In the genomic region with DNA sequence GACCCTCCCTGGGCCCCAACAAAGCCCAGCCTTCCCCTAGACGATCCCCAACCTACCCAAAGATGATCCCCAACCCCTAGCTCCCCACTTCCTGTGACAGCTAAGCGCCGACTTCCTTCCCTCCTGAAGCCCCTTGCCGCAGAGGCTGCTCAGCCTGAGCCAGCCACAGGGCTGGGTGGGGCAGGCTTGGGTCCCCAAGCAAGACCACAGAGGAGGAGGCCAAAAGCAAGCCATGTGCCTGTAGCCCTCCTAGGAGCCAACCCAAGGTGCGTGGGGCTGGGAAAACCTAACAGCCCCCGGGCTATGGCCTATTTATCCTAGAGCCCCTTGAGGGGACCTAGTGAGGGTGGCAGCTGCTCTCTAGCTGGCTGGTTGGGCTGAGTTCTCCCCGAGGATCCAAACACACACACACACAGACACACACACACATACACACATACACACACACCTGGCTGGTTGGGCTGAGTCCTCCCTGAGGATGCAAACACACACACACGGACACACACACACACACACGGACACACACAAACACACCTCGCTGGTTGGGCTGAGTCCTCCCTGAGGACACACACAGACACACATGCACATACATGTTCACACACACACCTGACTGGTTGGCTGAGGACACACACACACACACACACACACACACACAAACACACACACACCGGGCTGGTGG, we compare ENCODE assay signal across 12 cellular contexts. TPM values are rescaled to one million over a fixed set of nuclear protein-coding genes. Genes with fewer than 3 reads are reported as not detected.
A peak's percentile ranks its signal among the peaks of the same experiment; 100 is the strongest.
DNase-seq lines count a peak whose midpoint lies in the region; ATAC-seq and TF ChIP-seq lines count a peak whose summit lies in the region.
"Had no signal": no experiment of that assay in that cellular context is flagged by ENCODE, and none has a peak within 500 bp of the region (broad histone marks: within the 10 kb centered on the region; RNA-seq: fewer than 3 reads in every experiment).

No MANE protein-coding gene starts in this region.

- H3K4me1 ChIP-seq in CD8-positive, alpha-beta memory T cell (ENCODE audit: insufficient read depth, low read length): peaks cover 47% of the 10 kb centered on the region
- peaks cover 44% of the 10 kb centered on the region for H3K4me1 ChIP-seq in OCI-LY1 (ENCODE audit: insufficient read depth, low read length, severe bottlenecking)
- peaks cover 39 to 41% of the 10 kb centered on the region in 2 donors for H3K4me1 ChIP-seq in naive thymus-derived CD4-positive, alpha-beta T cell (ENCODE audit: control insufficient read depth in 2 of 2, insufficient read depth in 2 of 2, low read length in 2 of 2)
- peaks cover 14% of the 10 kb centered on the region for H3K4me1 ChIP-seq in hepatocyte (ENCODE audit: insufficient read depth)

- H3K36me3 ChIP-seq in CD8-positive, alpha-beta memory T cell (ENCODE audit: insufficient read depth, low read length): peaks cover 40% of the 10 kb centered on the region
- H3K36me3 ChIP-seq in OCI-LY1 (ENCODE audit: insufficient read depth, low read length) (peaks cover 33% of the 10 kb centered on the region), hepatocyte (replicated peaks; ENCODE audit: insufficient read depth, low read depth) (no peaks in the 10 kb centered on the region)
- peaks cover 8 to 50% (median 24%) of the 10 kb centered on the region in 3 experiments for H3K36me3 ChIP-seq in naive thymus-derived CD4-positive, alpha-beta T cell (ENCODE audit: control insufficient read depth in 2 of 3, insufficient read depth in 3 of 3, low read length in 3 of 3)

- no peaks in the 10 kb centered on the region for H3K27me3 ChIP-seq in CD8-positive, alpha-beta memory T cell (ENCODE audit: insufficient read depth, low read length, poor library complexity, severe bottlenecking)
- H3K27me3 ChIP-seq in OCI-LY1 (ENCODE audit: insufficient read depth, low read length) (no peaks in the 10 kb centered on the region), hepatocyte (no peaks in the 10 kb centered on the region)
- H3K27me3 ChIP-seq in naive thymus-derived CD4-positive, alpha-beta T cell (ENCODE audit: control insufficient read depth in 2 of 2, insufficient read depth in 2 of 2, low read length in 2 of 2): no peaks in the 10 kb centered on the region

- H3K9me3 Mint-ChIP-seq in CD8-positive, alpha-beta memory T cell: no peaks in the 10 kb centered on the region
- H3K9me3 Mint-ChIP-seq in activated T-helper 1 cell treated with anti-CD3 and anti-CD28 coated beads, Interleukin-12 subunit alpha, Interleukin-12 subunit beta, Interleukin-2, Interleukin-4 antibody, amounts not matched to agents 30 ng/mL and 10 ng/mL and 1 ng/mL, durations not matched to agents 14 hours and 24 hours and 36 hours: no peaks in the 10 kb centered on the region
- no peaks in the 10 kb centered on the region for H3K9me3 Mint-ChIP-seq in naive thymus-derived CD4-positive, alpha-beta T cell
- H3K9me3 Mint-ChIP-seq: neural crest cell had no signal

- no peak for ATAC-seq in naive thymus-derived CD4-positive, alpha-beta T cell
- ATAC-seq in left ventricle myocardium superior: no peak

- no peaks in the 10 kb centered on the region for H3F3A ChIP-seq in OCI-LY1 (ENCODE audit: insufficient read depth, low read length)

- H2AFZ ChIP-seq in OCI-LY1 (ENCODE audit: low read length): no peak overlapping the region
- H2AFZ ChIP-seq in hepatocyte: no peak overlapping the region

- peaks cover 4 to 67% (median 8%) of the 10 kb centered on the region in 3 donors for H3K36me3 Mint-ChIP-seq in CD8-positive, alpha-beta memory T cell
- H3K36me3 Mint-ChIP-seq in activated T-helper 1 cell treated with anti-CD3 and anti-CD28 coated beads, Interleukin-12 subunit alpha, Interleukin-12 subunit beta, Interleukin-2, Interleukin-4 antibody, amounts not matched to agents 30 ng/mL and 10 ng/mL and 1 ng/mL, durations not matched to agents 14 hours and 24 hours and 36 hours (ENCODE audit: low read depth): peaks cover 43% of the 10 kb centered on the region
- peaks cover 0 to 42% (median 13%) of the 10 kb centered on the region in 5 donors for H3K36me3 Mint-ChIP-seq in naive thymus-derived CD4-positive, alpha-beta T cell

- POLR2A ChIA-PET in CD8-positive, alpha-beta memory T cell (lab: Charles Lee): interaction anchor here (0.6 to 1.5 kb wide), 4 partner anchors 16 to 120 kb away, joined by 3 to 6 read pairs (median 4); a partner anchor contains a TSS
- POLR2A ChIA-PET in naive thymus-derived CD4-positive, alpha-beta T cell (lab: Charles Lee): interaction anchor here (0.7 to 3.1 kb wide), 9 partner anchors 10 to 228 kb away, joined by 3 to 26 read pairs (median 5); a partner anchor contains a TSS

- no peak overlapping the region; the same call in 1 of the 2 replicates for H3K9ac ChIP-seq in OCI-LY1 (ENCODE audit: low read length)

- peak overlapping the region; percentile 78 to 96 (median 84) for H3K4me3 Mint-ChIP-seq in CD8-positive, alpha-beta memory T cell
- H3K4me3 Mint-ChIP-seq in activated T-helper 1 cell treated with anti-CD3 and anti-CD28 coated beads, Interleukin-12 subunit alpha, Interleukin-12 subunit beta, Interleukin-2, Interleukin-4 antibody, amounts not matched to agents 30 ng/mL and 10 ng/mL and 1 ng/mL, durations not matched to agents 14 hours and 24 hours and 36 hours: peak overlapping the region; percentile 81
- H3K4me3 Mint-ChIP-seq in naive thymus-derived CD4-positive, alpha-beta T cell: peak overlapping the region; percentile 74 to 97 (median 84)
- H3K4me3 Mint-ChIP-seq: neural crest cell had no signal

- H3K4me2 ChIP-seq in OCI-LY1 (ENCODE audit: low read length): peak overlapping the region; percentile 27; the same call in 1 of the 2 replicates
- no peak overlapping the region for H3K4me2 ChIP-seq in hepatocyte

- DNase-seq in CD8-positive, alpha-beta memory T cell: peak; percentile 39 to 78 (median 69)
- peak; percentile 58 for DNase-seq in activated T-helper 1 cell treated with anti-CD3 and anti-CD28 coated beads, Interleukin-12 subunit alpha, Interleukin-12 subunit beta, Interleukin-2, Interleukin-4 antibody, amounts not matched to agents 30 ng/mL and 10 ng/mL and 1 ng/mL, durations not matched to agents 14 hours and 24 hours and 36 hours (ENCODE audit: low spot score)
- DNase-seq in naive thymus-derived CD4-positive, alpha-beta T cell: peak in 8 of 9 donors; percentile 39 to 49 (median 46)
- DNase-seq in hepatocyte (ENCODE audit: low spot score): no peak
- no peak for DNase-seq in NCI-H510A (lab: John Stamatoyannopoulos, UW)
- DNase-seq in left ventricle myocardium superior: no peak
- DNase-seq in NCI-H748 (lab: John Stamatoyannopoulos, UW; ENCODE audit: unreplicated experiment): no peak
- DNase-seq: NCI-H1048 had no signal

- H3K9me2 ChIP-seq in OCI-LY1 (ENCODE audit: low read depth, low read length) (no peaks in the 10 kb centered on the region), hepatocyte (replicated peaks; ENCODE audit: insufficient read depth) (no peaks in the 10 kb centered on the region)

- no peaks in the 10 kb centered on the region for H3K9me3 ChIP-seq in CD8-positive, alpha-beta memory T cell (ENCODE audit: low read length)
- no peaks in the 10 kb centered on the region for H3K9me3 ChIP-seq in OCI-LY1 (ENCODE audit: low read length)
- H3K9me3 ChIP-seq in naive thymus-derived CD4-positive, alpha-beta T cell (ENCODE audit: control insufficient read depth in 2 of 3, low read length in 3 of 3): no peaks in the 10 kb centered on the region
- H3K9me3 ChIP-seq in hepatocyte (ENCODE audit: low read depth): no peaks in the 10 kb centered on the region

- WGBS in hepatocyte (ENCODE audit: low lambda C conversion rate, missing lambda C conversion rate): 92% methylated on average over 9 of the region's 11 CpGs

- H3K4me3 ChIP-seq in CD8-positive, alpha-beta memory T cell (ENCODE audit: low read length): peak overlapping the region; percentile 48
- H3K4me3 ChIP-seq in OCI-LY1 (ENCODE audit: low read depth, low read length, poor library complexity, severe bottlenecking): no peak overlapping the region
- H3K4me3 ChIP-seq in naive thymus-derived CD4-positive, alpha-beta T cell (ENCODE audit: low read length): peak overlapping the region; percentile 48
- no peak overlapping the region for H3K4me3 ChIP-seq in hepatocyte

- CTCF ChIA-PET in CD8-positive, alpha-beta memory T cell (lab: Charles Lee): interaction anchor here (1.5 to 3.8 kb wide), 2 partner anchors 71 to 75 kb away, joined by 4 to 16 read pairs; a partner anchor contains a TSS
- CTCF ChIA-PET in naive thymus-derived CD4-positive, alpha-beta T cell (lab: Charles Lee): interaction anchor here (0.7 to 1.6 kb wide), 2 partner anchors 16 to 75 kb away, joined by 5 to 10 read pairs; a partner anchor contains a TSS

- peak overlapping the region; percentile 39 for H3K27ac ChIP-seq in CD8-positive, alpha-beta memory T cell (ENCODE audit: low read depth, low read length)
- H3K27ac ChIP-seq in OCI-LY1 (ENCODE audit: low read depth, low read length, poor library complexity, severe bottlenecking): peak overlapping the region; percentile 7
- peak overlapping the region; percentile 73 for H3K27ac ChIP-seq in naive thymus-derived CD4-positive, alpha-beta T cell (ENCODE audit: low read depth, low read length)
- no peak overlapping the region for H3K27ac ChIP-seq in hepatocyte
- H3K27ac ChIP-seq: C4-2B had no signal

- TF ChIP-seq CTCF in OCI-LY1 (IDR thresholded peaks at IDR 0.05; ENCODE audit: low read length) (no peak), hepatocyte (IDR thresholded peaks at IDR 0.05; ENCODE audit: poor library complexity) (no peak)

- H4K20me1 ChIP-seq in OCI-LY1 (ENCODE audit: insufficient read depth, low read length) (no peaks in the 10 kb centered on the region), hepatocyte (ENCODE audit: insufficient read depth, poor library complexity, severe bottlenecking) (no peaks in the 10 kb centered on the region)

- H3K27me3 Mint-ChIP-seq in CD8-positive, alpha-beta memory T cell: peaks cover 0 to 2% of the 10 kb centered on the region in 2 donors
- H3K27me3 Mint-ChIP-seq in activated T-helper 1 cell treated with anti-CD3 and anti-CD28 coated beads, Interleukin-12 subunit alpha, Interleukin-12 subunit beta, Interleukin-2, Interleukin-4 antibody, amounts not matched to agents 30 ng/mL and 10 ng/mL and 1 ng/mL, durations not matched to agents 14 hours and 24 hours and 36 hours (ENCODE audit: insufficient read depth): no peaks in the 10 kb centered on the region
- H3K27me3 Mint-ChIP-seq in naive thymus-derived CD4-positive, alpha-beta T cell: no peaks in the 10 kb centered on the region

- intact Hi-C loops in activated T-helper 1 cell treated with anti-CD3 and anti-CD28 coated beads, Interleukin-12 subunit alpha, Interleukin-12 subunit beta, Interleukin-2, Interleukin-4 antibody, amounts not matched to agents 30 ng/mL and 10 ng/mL and 1 ng/mL, durations not matched to agents 14 hours and 24 hours and 36 hours (cut with micrococcal nuclease): loop anchor here (10.0 kb wide), 1 partner anchor 350 kb away; a partner anchor contains a TSS
- intact Hi-C loops in naive thymus-derived CD4-positive, alpha-beta T cell (cut with micrococcal nuclease): no loop called here
- intact Hi-C loops in left ventricle myocardium superior (cut with micrococcal nuclease): loop anchor here (10.0 kb wide), 1 partner anchor 180 kb away; a partner anchor contains a TSS

- H3K4me1 Mint-ChIP-seq in CD8-positive, alpha-beta memory T cell: peaks cover 40 to 73% (median 44%) of the 10 kb centered on the region in 3 donors
- peaks cover 54% of the 10 kb centered on the region for H3K4me1 Mint-ChIP-seq in activated T-helper 1 cell treated with anti-CD3 and anti-CD28 coated beads, Interleukin-12 subunit alpha, Interleukin-12 subunit beta, Interleukin-2, Interleukin-4 antibody, amounts not matched to agents 30 ng/mL and 10 ng/mL and 1 ng/mL, durations not matched to agents 14 hours and 24 hours and 36 hours (ENCODE audit: low read depth)
- peaks cover 32 to 54% (median 47%) of the 10 kb centered on the region in 7 donors for H3K4me1 Mint-ChIP-seq in naive thymus-derived CD4-positive, alpha-beta T cell

- H3K79me2 ChIP-seq in OCI-LY1 (ENCODE audit: insufficient read depth, low read length) (no peaks in the 10 kb centered on the region), hepatocyte (peaks cover 13% of the 10 kb centered on the region)

- H3K27ac Mint-ChIP-seq in CD8-positive, alpha-beta memory T cell: peak overlapping the region; percentile 91 to 99 (median 96)
- H3K27ac Mint-ChIP-seq in activated T-helper 1 cell treated with anti-CD3 and anti-CD28 coated beads, Interleukin-12 subunit alpha, Interleukin-12 subunit beta, Interleukin-2, Interleukin-4 antibody, amounts not matched to agents 30 ng/mL and 10 ng/mL and 1 ng/mL, durations not matched to agents 14 hours and 24 hours and 36 hours: peak overlapping the region; percentile 95
- H3K27ac Mint-ChIP-seq in naive thymus-derived CD4-positive, alpha-beta T cell: peak overlapping the region; percentile 89 to 96 (median 93)

RNA-seq across cellular contexts. Expression of a gene that starts 4.8 kb away (rescaled TPM):
- 100 to 1,000 TPM; 170 to 172 TPM for total RNA-seq in CD8-positive, alpha-beta memory T cell
- 69.4 TPM for polyA plus RNA-seq in CD8-positive, alpha-beta memory T cell
- total RNA-seq in activated T-helper 1 cell treated with anti-CD3 and anti-CD28 coated beads, Interleukin-12 subunit alpha, Interleukin-12 subunit beta, Interleukin-2, Interleukin-4 antibody, amounts not matched to agents 30 ng/mL and 10 ng/mL and 1 ng/mL, durations not matched to agents 14 hours and 24 hours and 36 hours: 202 and 204 TPM in 2 replicates
- 100 to 1,000 TPM; 270 to 601 (median 377) TPM for total RNA-seq in naive thymus-derived CD4-positive, alpha-beta T cell
- 10 to 100 TPM; 34.8 to 35.0 TPM for polyA plus RNA-seq in naive thymus-derived CD4-positive, alpha-beta T cell
- total RNA-seq in hepatocyte: 15.3 and 17.4 TPM in 2 replicates
- polyA plus RNA-seq in hepatocyte: 20.0 and 21.1 TPM in 2 replicates
- total RNA-seq in left ventricle myocardium superior: 35.0 TPM

RNA-seq across cellular contexts. Expression of a gene that starts 11.3 kb away (rescaled TPM):
- total RNA-seq in CD8-positive, alpha-beta memory T cell: 10 to 100 TPM; 95.6 to 99.2 TPM
- polyA plus RNA-seq in CD8-positive, alpha-beta memory T cell: 12.6 TPM
- 130 and 145 TPM in 2 replicates for total RNA-seq in activated T-helper 1 cell treated with anti-CD3 and anti-CD28 coated beads, Interleukin-12 subunit alpha, Interleukin-12 subunit beta, Interleukin-2, Interleukin-4 antibody, amounts not matched to agents 30 ng/mL and 10 ng/mL and 1 ng/mL, durations not matched to agents 14 hours and 24 hours and 36 hours
- total RNA-seq in naive thymus-derived CD4-positive, alpha-beta T cell: 10 to 100 TPM; 41.4 to 80.4 (median 70.0) TPM
- polyA plus RNA-seq in naive thymus-derived CD4-positive, alpha-beta T cell: 10 to 100 TPM; 11.6 to 13.2 TPM
- total RNA-seq in hepatocyte (17.6 and 18.5 TPM in 2 replicates), left ventricle myocardium superior (36.8 TPM)
- polyA plus RNA-seq in hepatocyte: 35.2 and 42.9 TPM in 2 replicates

RNA-seq across cellular contexts. Expression of a gene that starts 16.0 kb away (rescaled TPM):
- 10 to 100 TPM; 23.4 to 26.7 TPM for total RNA-seq in CD8-positive, alpha-beta memory T cell
- polyA plus RNA-seq in CD8-positive, alpha-beta memory T cell: 58.9 TPM
- 21.9 and 23.7 TPM in 2 replicates for total RNA-seq in activated T-helper 1 cell treated with anti-CD3 and anti-CD28 coated beads, Interleukin-12 subunit alpha, Interleukin-12 subunit beta, Interleukin-2, Interleukin-4 antibody, amounts not matched to agents 30 ng/mL and 10 ng/mL and 1 ng/mL, durations not matched to agents 14 hours and 24 hours and 36 hours
- 10 to 100 TPM; 10.4 to 32.0 (median 25.5) TPM for total RNA-seq in naive thymus-derived CD4-positive, alpha-beta T cell
- 10 to 100 TPM; 43.2 to 73.9 TPM for polyA plus RNA-seq in naive thymus-derived CD4-positive, alpha-beta T cell
- total RNA-seq in hepatocyte: 36.3 and 36.9 TPM in 2 replicates
- polyA plus RNA-seq in hepatocyte: 39.4 and 42.7 TPM in 2 replicates
- total RNA-seq in left ventricle myocardium superior: 18.0 TPM

RNA-seq across cellular contexts. Expression of a gene that starts 24.4 kb away (rescaled TPM):
- under 1 TPM in 1 of 2 experiments, not detected in 1; 0.09 TPM for total RNA-seq in CD8-positive, alpha-beta memory T cell
- polyA plus RNA-seq in CD8-positive, alpha-beta memory T cell: not detected
- 0.18 TPM in 1 of 2 replicates, not detected in the other for total RNA-seq in activated T-helper 1 cell treated with anti-CD3 and anti-CD28 coated beads, Interleukin-12 subunit alpha, Interleukin-12 subunit beta, Interleukin-2, Interleukin-4 antibody, amounts not matched to agents 30 ng/mL and 10 ng/mL and 1 ng/mL, durations not matched to agents 14 hours and 24 hours and 36 hours
- 1 to 10 TPM in 2 of 5 experiments, under 1 TPM in 2, not detected in 1; 0.22 to 5.2 (median 1.4) TPM for total RNA-seq in naive thymus-derived CD4-positive, alpha-beta T cell
- not detected for polyA plus RNA-seq in naive thymus-derived CD4-positive, alpha-beta T cell
- total RNA-seq in hepatocyte: 1.6 and 2.9 TPM in 2 replicates
- polyA plus RNA-seq in hepatocyte: 4.1 and 4.8 TPM in 2 replicates
- total RNA-seq in left ventricle myocardium superior: 0.20 TPM
- total RNA-seq: dermis microvascular lymphatic vessel endothelial cell, neural crest cell had no signal

RNA-seq across cellular contexts. Expression of a gene that starts 24.5 kb away (rescaled TPM):
- 1 to 10 TPM; 2.4 to 2.8 TPM for total RNA-seq in CD8-positive, alpha-beta memory T cell
- 3.0 TPM for polyA plus RNA-seq in CD8-positive, alpha-beta memory T cell
- 3.7 and 7.0 TPM in 2 replicates for total RNA-seq in activated T-helper 1 cell treated with anti-CD3 and anti-CD28 coated beads, Interleukin-12 subunit alpha, Interleukin-12 subunit beta, Interleukin-2, Interleukin-4 antibody, amounts not matched to agents 30 ng/mL and 10 ng/mL and 1 ng/mL, durations not matched to agents 14 hours and 24 hours and 36 hours
- 10 to 100 TPM in 2 of 5 experiments, 1 to 10 TPM in 3; 2.6 to 68.0 (median 3.4) TPM for total RNA-seq in naive thymus-derived CD4-positive, alpha-beta T cell
- polyA plus RNA-seq in naive thymus-derived CD4-positive, alpha-beta T cell: 1 to 10 TPM; 1.2 to 4.4 TPM
- 38.7 and 39.9 TPM in 2 replicates for total RNA-seq in hepatocyte
- polyA plus RNA-seq in hepatocyte: 73.2 and 82.5 TPM in 2 replicates
- total RNA-seq in left ventricle myocardium superior: 3.5 TPM
- total RNA-seq: neural crest cell had no signal

Comparison
In these comparisons a context has a peak if more than half of its experiments do, and no peak if none do; other contexts are left out.
1. DNase-seq: peak in CD8-positive, alpha-beta memory T cell (5 of 5), activated T-helper 1 cell treated with anti-CD3 and anti-CD28 coated beads, Interleukin-12 subunit alpha, Interleukin-12 subunit beta, Interleukin-2, Interleukin-4 antibody, amounts not matched to agents 30 ng/mL and 10 ng/mL and 1 ng/mL, durations not matched to agents 14 hours and 24 hours and 36 hours (single experiment) and naive thymus-derived CD4-positive, alpha-beta T cell (8 of 9); none in hepatocyte (single experiment), NCI-H510A (single experiment), left ventricle myocardium superior (single experiment) and NCI-H748 (single experiment).
2. H3K4me3 ChIP-seq: peak in CD8-positive, alpha-beta memory T cell (single experiment) and naive thymus-derived CD4-positive, alpha-beta T cell (single experiment); none in OCI-LY1 (single experiment) and hepatocyte (single experiment).
3. intact Hi-C loops: an anchor here in activated T-helper 1 cell treated with anti-CD3 and anti-CD28 coated beads, Interleukin-12 subunit alpha, Interleukin-12 subunit beta, Interleukin-2, Interleukin-4 antibody, amounts not matched to agents 30 ng/mL and 10 ng/mL and 1 ng/mL, durations not matched to agents 14 hours and 24 hours and 36 hours (10.0 kb wide) and left ventricle myocardium superior (10.0 kb wide); none called in naive thymus-derived CD4-positive, alpha-beta T cell.
4. Peak in every context shown above with its lines, with median percentiles within 50 percentile points of each other: H3K27ac Mint-ChIP-seq and H3K4me3 Mint-ChIP-seq.